Comparison of ENCODE assay signal across 9 cellular contexts in the genomic region with DNA sequence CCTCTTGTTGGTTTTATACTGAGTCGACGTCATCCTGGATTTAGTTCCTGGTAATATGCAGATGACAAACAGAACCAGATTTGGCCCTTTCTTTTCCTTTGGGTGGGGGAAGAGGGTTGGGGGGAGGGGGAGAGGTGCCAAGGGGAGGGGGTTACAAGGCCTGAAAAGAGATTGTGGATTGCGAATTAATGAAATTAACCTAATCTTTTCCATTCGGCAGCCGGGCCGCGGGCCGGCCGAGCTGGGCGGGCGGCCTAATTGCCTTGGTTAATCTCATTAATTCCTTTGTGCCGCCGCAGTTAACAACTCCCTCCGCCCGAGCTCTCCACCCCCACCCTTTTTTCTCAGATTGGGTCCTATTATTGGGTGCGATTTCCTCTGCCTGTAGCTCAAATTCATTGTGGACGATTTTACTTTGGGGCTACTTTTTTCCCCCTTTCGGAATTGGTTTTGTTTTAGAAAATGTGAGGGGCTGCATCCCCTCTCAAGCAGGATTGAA. TPM values are rescaled to one million over a fixed set of nuclear protein-coding genes. Genes with fewer than 3 reads are reported as not detected.
A peak's percentile ranks its signal among the peaks of the same experiment; 100 is the strongest.
DNase-seq lines count a peak whose midpoint lies in the region; ATAC-seq, FAIRE-seq and TF ChIP-seq lines count a peak whose summit lies in the region.
"Had no signal": no experiment of that assay in that cellular context is flagged by ENCODE, and none has a peak within 500 bp of the region (broad histone marks: within the 10 kb centered on the region; RNA-seq: fewer than 3 reads in every experiment).

No MANE protein-coding gene starts in this region.

- no peaks in the 10 kb centered on the region for H3K9me3 Mint-ChIP-seq in activated CD4-positive, alpha-beta T cell treated with anti-CD3 and anti-CD28 coated beads for 36 hours (ENCODE audit: low read depth)
- peaks cover 19% of the 10 kb centered on the region for H3K9me3 Mint-ChIP-seq in astrocyte (ENCODE audit: unreplicated experiment)

- H4K20me1 ChIP-seq in astrocyte (ENCODE audit: insufficient read depth, low read length), result peaks cover 3% of the 10 kb centered on the region

- H3K27me3 ChIP-seq in astrocyte (ENCODE audit: insufficient read depth, low read length) (peaks cover 89% of the 10 kb centered on the region), left lung (peaks cover 99 to 100% of the 10 kb centered on the region in 2 donors)

- H3K9ac ChIP-seq in astrocyte (ENCODE audit: low read length), result no peak overlapping the region

- DNase-seq in activated CD4-positive, alpha-beta T cell treated with anti-CD3 and anti-CD28 coated beads for 36 hours, result no peak
- no peak for DNase-seq in activated CD4-positive, alpha-beta T cell treated with anti-CD3 and anti-CD28 coated beads, Interleukin-2, amount 50 U/mL, for 4 hours
- peak; percentile 23 for DNase-seq in astrocyte (ENCODE audit: low read depth)
- DNase-seq in left lung, result no peak
- DNase-seq in stromal cell of bone marrow (ENCODE audit: low read depth), result peak; percentile 59
- DNase-seq in NCI-H1436 treated with DMSO at 0.1 percent for 48 hours (lab: John Stamatoyannopoulos, UW), result no peak

- POLR2A ChIA-PET in activated CD4-positive, alpha-beta T cell treated with anti-CD3 and anti-CD28 coated beads for 36 hours (lab: Charles Lee), result no interaction called here

- peaks cover 11% of the 10 kb centered on the region for H3K4me1 Mint-ChIP-seq in activated CD4-positive, alpha-beta T cell treated with anti-CD3 and anti-CD28 coated beads for 36 hours
- H3K4me1 Mint-ChIP-seq in astrocyte (ENCODE audit: low read depth, unreplicated experiment), result no peaks in the 10 kb centered on the region

- FAIRE-seq in astrocyte (lab: Jason Lieb, UNC), result no peak
- FAIRE-seq: islet of Langerhans had no signal

- peak overlapping the region; percentile 19 for H3K4me3 Mint-ChIP-seq in activated CD4-positive, alpha-beta T cell treated with anti-CD3 and anti-CD28 coated beads for 36 hours
- peak overlapping the region; percentile 66 for H3K4me3 Mint-ChIP-seq in astrocyte (ENCODE audit: unreplicated experiment)

- no peaks in the 10 kb centered on the region for H3K79me2 ChIP-seq in astrocyte (ENCODE audit: insufficient read depth, low read length)

- TF ChIP-seq CTCF in astrocyte (IDR thresholded peaks at IDR 0.05; ENCODE audit: insufficient read depth, low read depth, low read length) (no peak), left lung (IDR thresholded peaks at IDR 0.05) (no peak)

- intact Hi-C loops in activated CD4-positive, alpha-beta T cell treated with anti-CD3 and anti-CD28 coated beads for 36 hours (cut with DNase I, micrococcal nuclease), result no loop called here
- intact Hi-C loops in left lung (cut with DNase I), result no loop called here

- CTCF ChIA-PET in activated CD4-positive, alpha-beta T cell treated with anti-CD3 and anti-CD28 coated beads for 36 hours (lab: Charles Lee), result interaction anchor here (0.6 kb wide), 1 partner anchor 9 kb away, joined by 3 read pairs; no protein-coding TSS in a partner anchor

- H3K4me3 ChIP-seq in astrocyte (ENCODE audit: insufficient read depth, low read depth, low read length) (peak overlapping the region; percentile 37), left lung (peak overlapping the region; percentile 28 to 42)

- no peak overlapping the region for H3K27ac Mint-ChIP-seq in activated CD4-positive, alpha-beta T cell treated with anti-CD3 and anti-CD28 coated beads for 36 hours
- peak overlapping the region; percentile 53 for H3K27ac Mint-ChIP-seq in astrocyte (ENCODE audit: unreplicated experiment)

- H3K4me1 ChIP-seq in astrocyte (ENCODE audit: insufficient read depth, low read length), result peaks cover 7% of the 10 kb centered on the region
- peaks cover 11 to 21% of the 10 kb centered on the region in 2 donors for H3K4me1 ChIP-seq in left lung

- H3K27ac ChIP-seq in astrocyte (ENCODE audit: low read depth, low read length) (no peak overlapping the region), left lung (no peak overlapping the region)

- H2AFZ ChIP-seq in astrocyte (ENCODE audit: low read depth, low read length), result no peak overlapping the region

- no peak for ATAC-seq in activated CD4-positive, alpha-beta T cell treated with anti-CD3 and anti-CD28 coated beads for 36 hours
- ATAC-seq in left lung (no peak), GM18511 (IDR thresholded peaks at IDR 0.05; ENCODE audit: unreplicated experiment) (no peak), GM18498 (IDR thresholded peaks at IDR 0.05; ENCODE audit: unreplicated experiment) (no peak)

- H3K36me3 Mint-ChIP-seq in activated CD4-positive, alpha-beta T cell treated with anti-CD3 and anti-CD28 coated beads for 36 hours (ENCODE audit: low read depth), result no peaks in the 10 kb centered on the region
- peaks cover 2% of the 10 kb centered on the region for H3K36me3 Mint-ChIP-seq in astrocyte (ENCODE audit: low read depth, unreplicated experiment)

- H3K4me2 ChIP-seq in astrocyte (ENCODE audit: low read length), result peak overlapping the region; percentile 73

- H3K36me3 ChIP-seq in astrocyte (ENCODE audit: insufficient read depth, low read length) (no peaks in the 10 kb centered on the region), left lung (no peaks in the 10 kb centered on the region)

- H3K9me3 ChIP-seq in astrocyte (ENCODE audit: insufficient read depth, low read depth, low read length) (peaks cover 5% of the 10 kb centered on the region), left lung (no peaks in the 10 kb centered on the region)

- peaks cover 75% of the 10 kb centered on the region for H3K27me3 Mint-ChIP-seq in activated CD4-positive, alpha-beta T cell treated with anti-CD3 and anti-CD28 coated beads for 36 hours
- H3K27me3 Mint-ChIP-seq in astrocyte (ENCODE audit: low read depth, unreplicated experiment), result peaks cover 82% of the 10 kb centered on the region

RNA-seq across cellular contexts. Expression of a gene that starts 0.4 kb away (rescaled TPM):
- not detected for total RNA-seq in activated CD4-positive, alpha-beta T cell treated with anti-CD3 and anti-CD28 coated beads for 36 hours
- total RNA-seq in astrocyte (not detected in 2 replicates), left lung (not detected)

Comparison
In these comparisons a context has a peak if more than half of its experiments do, and no peak if none do; other contexts are left out.
1. DNase-seq: peak in astrocyte (single experiment) and stromal cell of bone marrow (single experiment); none in activated CD4-positive, alpha-beta T cell treated with anti-CD3 and anti-CD28 coated beads for 36 hours (single experiment), activated CD4-positive, alpha-beta T cell treated with anti-CD3 and anti-CD28 coated beads, Interleukin-2, amount 50 U/mL, for 4 hours (0 of 2), left lung (0 of 2) and NCI-H1436 treated with DMSO at 0.1 percent for 48 hours (single experiment).